ENCODE assay signal across 1 cellular context in genomic region chr7:15041226-15041625, GRCh38.
TF ChIP-seq lines count a peak whose summit lies in the region.

No MANE protein-coding gene starts in this region.

TF ChIP-seq in endothelial cell of umbilical vein, 7 proteins besides CTCF, POLR2A, EP300 and RAD21:
- TF ChIP-seq MYC (IDR thresholded peaks at IDR 0.05; ENCODE audit: low read depth, low read length) (no peak), GATA2 (IDR thresholded peaks at IDR 0.05; ENCODE audit: insufficient read depth, insufficient read length, low read depth, low read length) (peak; percentile 38)
